ENCODE assay signal across 8 cellular contexts in genomic region chr16:88804552-88805339, GRCh38. TPM values are rescaled to one million over a fixed set of nuclear protein-coding genes. Genes with fewer than 3 reads are reported as not detected.
DNase-seq lines count a peak whose midpoint lies in the region; ATAC-seq and TF ChIP-seq lines count a peak whose summit lies in the region.

No MANE protein-coding gene starts in this region.

- TF ChIP-seq POLR2A in esophagus squamous epithelium (IDR thresholded peaks at IDR 0.05) (no peak), spleen (IDR thresholded peaks at IDR 0.05) (no peak)

- peaks cover 18 to 65% (median 23%) of the 10 kb centered on the region in 3 donors for H3K4me1 ChIP-seq in esophagus squamous epithelium
- H3K4me1 ChIP-seq in spleen: peaks cover 5 to 69% (median 38%) of the 10 kb centered on the region in 6 donors

- intact Hi-C loops in esophagus squamous epithelium (cut with DNase I) (no loop called here), spleen (cut with DNase I; ENCODE audit: low total_unique reads) (no loop called here)

- H3K9me3 ChIP-seq in esophagus squamous epithelium (no peaks in the 10 kb centered on the region), spleen (no peaks in the 10 kb centered on the region)

- H3K4me3 ChIP-seq in AG09309 (ENCODE audit: control insufficient read depth, low read depth, low read length) (peak overlapping the region; percentile 48), esophagus squamous epithelium (peak overlapping the region; percentile 36 to 86 (median 64)), spleen (peak overlapping the region in 4 of 8 donors; percentile 64 to 82 (median 79))

- no peak for DNase-seq in AG09309 (ENCODE audit: low read depth)
- peak; percentile 59 for DNase-seq in GM20000 (ENCODE audit: low spot score)
- DNase-seq in esophagus squamous epithelium (lab: John Stamatoyannopoulos, UW): no peak
- peak; percentile 83 for DNase-seq in spleen
- DNase-seq in NCI-H1436 treated with DMSO at 0.1 percent for 48 hours (lab: John Stamatoyannopoulos, UW): no peak
- no peak for DNase-seq in activated CD4-positive, CD25-positive, alpha-beta regulatory T cell treated with anti-CD3 and anti-CD28 coated beads, Interleukin-2, amount 50 U/mL, for 72 hours

- peak overlapping the region in 3 of 4 donors; percentile 9 to 85 (median 67) for H3K27ac ChIP-seq in esophagus squamous epithelium
- H3K27ac ChIP-seq in spleen: peak overlapping the region in 1 of 8 donors; percentile 84

- peaks cover 5 to 22% (median 14%) of the 10 kb centered on the region in 3 donors for H3K36me3 ChIP-seq in esophagus squamous epithelium
- H3K36me3 ChIP-seq in spleen: peaks cover 0 to 40% (median 20%) of the 10 kb centered on the region in 6 donors

- TF ChIP-seq CTCF in AG09309 (IDR thresholded peaks at IDR 0.05; ENCODE audit: control insufficient read depth, insufficient read depth, low read depth, low read length, missing control alignments) (no peak), GM20000 (IDR thresholded peaks at IDR 0.05; ENCODE audit: extremely low read depth, missing control alignments) (no peak), esophagus squamous epithelium (IDR thresholded peaks at IDR 0.05) (no peak), spleen (IDR thresholded peaks at IDR 0.05 in 8 of 11, conservative IDR thresholded peaks at IDR 0.05 in 3 of 11) (no peak)

- ATAC-seq in SK-N-SH treated with all-trans-retinoic acid at 6 μM for 48 hours (peak; percentile 11), HG03520 (IDR thresholded peaks at IDR 0.05; ENCODE audit: unreplicated experiment) (no peak)

- H3K27me3 ChIP-seq in esophagus squamous epithelium (no peaks in the 10 kb centered on the region), spleen (replicated peaks in 1 of 7) (peaks cover 0 to 10% (median 0%) of the 10 kb centered on the region in 7 donors)

- 13% methylated on average over 5 of the region's 39 CpGs; no CpG with 5 or more reads in 1 of the 2 donors for WGBS in esophagus squamous epithelium, 2 donors
- 10 to 41% (median 36%) methylated on average over 6 to 39 of the region's 39 CpGs for WGBS in spleen, 5 donors

TF ChIP-seq in SK-N-SH treated with all-trans-retinoic acid at 6 μM for 48 hours, 23 proteins besides CTCF, POLR2A, EP300 and RAD21:
- TF ChIP-seq SNAI2 (CRISPR knock-in tag; IDR thresholded peaks at IDR 0.05) (no peak), ZFP3 (CRISPR knock-in tag; IDR thresholded peaks at IDR 0.05) (no peak), ZFP30 (CRISPR knock-in tag; IDR thresholded peaks at IDR 0.05) (no peak), ZNF70 (CRISPR knock-in tag; IDR thresholded peaks at IDR 0.05) (no peak), GLIS3 (CRISPR knock-in tag; IDR thresholded peaks at IDR 0.05) (no peak), ARNTL (CRISPR knock-in tag; IDR thresholded peaks at IDR 0.05; ENCODE audit: borderline replicate concordance, low read depth) (no peak), ISL1 (CRISPR knock-in tag; IDR thresholded peaks at IDR 0.05) (no peak), ZNF565 (CRISPR knock-in tag; conservative IDR thresholded peaks at IDR 0.05; ENCODE audit: low read depth) (no peak), PPARA (CRISPR knock-in tag; IDR thresholded peaks at IDR 0.05; ENCODE audit: borderline replicate concordance) (no peak)
- TF ChIP-seq, protein P1, sequence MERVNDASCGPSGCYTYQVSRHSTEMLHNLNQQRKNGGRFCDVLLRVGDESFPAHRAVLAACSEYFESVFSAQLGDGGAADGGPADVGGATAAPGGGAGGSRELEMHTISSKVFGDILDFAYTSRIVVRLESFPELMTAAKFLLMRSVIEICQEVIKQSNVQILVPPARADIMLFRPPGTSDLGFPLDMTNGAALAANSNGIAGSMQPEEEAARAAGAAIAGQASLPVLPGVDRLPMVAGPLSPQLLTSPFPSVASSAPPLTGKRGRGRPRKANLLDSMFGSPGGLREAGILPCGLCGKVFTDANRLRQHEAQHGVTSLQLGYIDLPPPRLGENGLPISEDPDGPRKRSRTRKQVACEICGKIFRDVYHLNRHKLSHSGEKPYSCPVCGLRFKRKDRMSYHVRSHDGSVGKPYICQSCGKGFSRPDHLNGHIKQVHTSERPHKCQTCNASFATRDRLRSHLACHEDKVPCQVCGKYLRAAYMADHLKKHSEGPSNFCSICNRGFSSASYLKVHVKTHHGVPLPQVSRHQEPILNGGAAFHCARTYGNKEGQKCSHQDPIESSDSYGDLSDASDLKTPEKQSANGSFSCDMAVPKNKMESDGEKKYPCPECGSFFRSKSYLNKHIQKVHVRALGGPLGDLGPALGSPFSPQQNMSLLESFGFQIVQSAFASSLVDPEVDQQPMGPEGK (CRISPR knock-in tag; IDR thresholded peaks at IDR 0.05; ENCODE audit: borderline replicate concordance): no peak
- TF ChIP-seq, protein P2, sequence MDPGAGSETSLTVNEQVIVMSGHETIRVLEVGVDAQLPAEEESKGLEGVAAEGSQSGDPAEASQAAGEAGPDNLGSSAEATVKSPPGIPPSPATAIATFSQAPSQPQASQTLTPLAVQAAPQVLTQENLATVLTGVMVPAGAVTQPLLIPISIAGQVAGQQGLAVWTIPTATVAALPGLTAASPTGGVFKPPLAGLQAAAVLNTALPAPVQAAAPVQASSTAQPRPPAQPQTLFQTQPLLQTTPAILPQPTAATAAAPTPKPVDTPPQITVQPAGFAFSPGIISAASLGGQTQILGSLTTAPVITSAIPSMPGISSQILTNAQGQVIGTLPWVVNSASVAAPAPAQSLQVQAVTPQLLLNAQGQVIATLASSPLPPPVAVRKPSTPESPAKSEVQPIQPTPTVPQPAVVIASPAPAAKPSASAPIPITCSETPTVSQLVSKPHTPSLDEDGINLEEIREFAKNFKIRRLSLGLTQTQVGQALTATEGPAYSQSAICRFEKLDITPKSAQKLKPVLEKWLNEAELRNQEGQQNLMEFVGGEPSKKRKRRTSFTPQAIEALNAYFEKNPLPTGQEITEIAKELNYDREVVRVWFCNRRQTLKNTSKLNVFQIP (CRISPR knock-in tag; IDR thresholded peaks at IDR 0.05; ENCODE audit: borderline replicate concordance, low read depth): no peak

RNA-seq across cellular contexts. Expression of gene CDT1, which starts 1.2 kb away (rescaled TPM):
- 10 to 100 TPM in 3 of 4 donors, 1 to 10 TPM in 1; 7.7 to 20.7 (median 11.2) TPM for total RNA-seq in esophagus squamous epithelium
- 10 to 100 TPM in 2 of 7 donors, 1 to 10 TPM in 5; 1.5 to 17.2 (median 5.3) TPM for total RNA-seq in spleen
- polyA plus RNA-seq in spleen: 1 to 10 TPM in 2 of 3 donors, under 1 TPM in 1; 1.00 to 3.9 (median 2.5) TPM

RNA-seq across cellular contexts. Expression of gene APRT, which starts 7.0 kb away (rescaled TPM):
- total RNA-seq in esophagus squamous epithelium (100 to 1,000 TPM; 186 to 314 (median 250) TPM), spleen (100 to 1,000 TPM in 3 of 7 donors, 10 to 100 TPM in 4; 84.1 to 112 (median 96.8) TPM)
- polyA plus RNA-seq in spleen: 100 to 1,000 TPM; 187 to 259 (median 225) TPM

RNA-seq across cellular contexts. Expression of gene PIEZO1, which starts 19.7 kb away (rescaled TPM):
- total RNA-seq in esophagus squamous epithelium: 100 to 1,000 TPM in 2 of 4 donors, 10 to 100 TPM in 2; 46.0 to 131 (median 103) TPM
- total RNA-seq in spleen: 100 to 1,000 TPM; 154 to 249 (median 199) TPM
- polyA plus RNA-seq in spleen: 100 to 1,000 TPM; 145 to 385 (median 371) TPM

RNA-seq across cellular contexts. Expression of gene GALNS, which starts 52.0 kb away (rescaled TPM):
- total RNA-seq in esophagus squamous epithelium: 10 to 100 TPM in 3 of 4 donors, 1 to 10 TPM in 1; 9.5 to 24.2 (median 20.5) TPM
- total RNA-seq in spleen: 10 to 100 TPM; 37.6 to 71.6 (median 53.4) TPM
- polyA plus RNA-seq in spleen: 10 to 100 TPM in 2 of 3 donors, 1 to 10 TPM in 1; 9.7 to 19.5 (median 11.1) TPM

RNA-seq across cellular contexts. Expression of gene TRAPPC2L, which starts 52.2 kb away (rescaled TPM):
- total RNA-seq in esophagus squamous epithelium (10 to 100 TPM; 20.7 to 29.7 (median 24.7) TPM), spleen (10 to 100 TPM; 28.9 to 44.1 (median 38.6) TPM)
- polyA plus RNA-seq in spleen: 10 to 100 TPM; 55.0 to 87.5 (median 74.2) TPM

Comparison
In these comparisons a context has a peak if more than half of its experiments do, and no peak if none do; other contexts are left out.
1. DNase-seq: peak in GM20000 (single experiment) and spleen (single experiment); none in AG09309 (single experiment), esophagus squamous epithelium (single experiment), NCI-H1436 treated with DMSO at 0.1 percent for 48 hours (single experiment) and activated CD4-positive, CD25-positive, alpha-beta regulatory T cell treated with anti-CD3 and anti-CD28 coated beads, Interleukin-2, amount 50 U/mL, for 72 hours (single experiment).